ENCODE assay signal across 11 cellular contexts in genomic region chr7:142807855-142808460, GRCh38. TPM values are rescaled to one million over a fixed set of nuclear protein-coding genes. Genes with fewer than 3 reads are reported as not detected.
DNase-seq lines count a peak whose midpoint lies in the region; ATAC-seq and TF ChIP-seq lines count a peak whose summit lies in the region.
"Had no signal": no experiment of that assay in that cellular context is flagged by ENCODE, and none has a peak within 500 bp of the region (broad histone marks: within the 10 kb centered on the region; RNA-seq: fewer than 3 reads in every experiment).

No MANE protein-coding gene starts in this region.

- H3K27me3 ChIP-seq in colonic mucosa (no peaks in the 10 kb centered on the region), upper lobe of left lung (no peaks in the 10 kb centered on the region)

- peak; percentile 57 for DNase-seq in activated naive CD4-positive, alpha-beta T cell treated with Interleukin-2 at 50 U/mL for 16 hours
- DNase-seq in activated naive CD4-positive, alpha-beta T cell (lab: John Stamatoyannopoulos, UW), result no peak
- DNase-seq in RPMI7951 (ENCODE audit: low read depth) (peak; percentile 56), colonic mucosa (no peak), upper lobe of left lung (no peak), endothelial cell (ENCODE audit: low spot score) (no peak), DMS53 treated with DMSO at 0.1 percent for 48 hours (lab: John Stamatoyannopoulos, UW; ENCODE audit: unreplicated experiment) (no peak), Right ventricle myocardium superior (no peak)
- DNase-seq: NCI-H1092 treated with DMSO at 0.1 percent for 48 hours had no signal

- TF ChIP-seq CTCF in colonic mucosa (IDR thresholded peaks at IDR 0.05) (no peak), upper lobe of left lung (IDR thresholded peaks at IDR 0.05) (no peak), endothelial cell (IDR thresholded peaks at IDR 0.05; ENCODE audit: unreplicated experiment) (no peak)

- H3K4me1 ChIP-seq in colonic mucosa (no peaks in the 10 kb centered on the region), upper lobe of left lung (no peaks in the 10 kb centered on the region)

- H3K27ac Mint-ChIP-seq in endothelial cell (ENCODE audit: unreplicated experiment), result no peak overlapping the region

- no peak for TF ChIP-seq POLR2A in upper lobe of left lung (IDR thresholded peaks at IDR 0.05)

- H3K36me3 ChIP-seq in colonic mucosa (no peaks in the 10 kb centered on the region), upper lobe of left lung (no peaks in the 10 kb centered on the region)

- H3K4me1 Mint-ChIP-seq in endothelial cell (ENCODE audit: unreplicated experiment), result no peaks in the 10 kb centered on the region

- H3K9me3 ChIP-seq in colonic mucosa, result no peaks in the 10 kb centered on the region
- no peaks in the 10 kb centered on the region for H3K9me3 ChIP-seq in upper lobe of left lung

- H3K27ac ChIP-seq in colonic mucosa (peak overlapping the region; percentile 63), upper lobe of left lung (peak overlapping the region; percentile 2 to 61 (median 40))

- H3K36me3 Mint-ChIP-seq in endothelial cell (ENCODE audit: low read depth, unreplicated experiment), result no peaks in the 10 kb centered on the region

- TF ChIP-seq EP300 in upper lobe of left lung (IDR thresholded peaks at IDR 0.05), result no peak

- 54 to 67% methylated on average over 3 of the region's 3 CpGs for WGBS in upper lobe of left lung, 2 donors

- H3K9ac ChIP-seq in colonic mucosa (ENCODE audit: low read depth in 2 of 2, low read length in 2 of 2), result no peak overlapping the region

- intact Hi-C loops in colonic mucosa (cut with DNase I) (no loop called here), Right ventricle myocardium superior (cut with DNase I) (no loop called here)

- no peak for ATAC-seq in upper lobe of left lung (ENCODE audit: low FRiP score in 2 of 2)
- no peak for ATAC-seq in Right ventricle myocardium superior (ENCODE audit: poor library complexity)

- peaks cover 6% of the 10 kb centered on the region for H3K27me3 Mint-ChIP-seq in endothelial cell (ENCODE audit: unreplicated experiment)

- H3K4me3 Mint-ChIP-seq in endothelial cell (ENCODE audit: unreplicated experiment), result no peak overlapping the region

- no peaks in the 10 kb centered on the region for H3K9me3 Mint-ChIP-seq in endothelial cell (ENCODE audit: unreplicated experiment)

- no peak overlapping the region for H3K4me3 ChIP-seq in colonic mucosa
- no peak overlapping the region for H3K4me3 ChIP-seq in upper lobe of left lung

RNA-seq across cellular contexts. Expression of gene PRSS2, which starts 37.2 kb away (rescaled TPM):
- not detected in 2 replicates for total RNA-seq in RPMI7951 (2014; rRNA removed; shearing (Covaris generic))
- 100 to 1,000 TPM in 1 of 2 donors, not detected in 1; 105 TPM for total RNA-seq in colonic mucosa
- 10 to 100 TPM in 2 of 6 donors, not detected in 4; 34.2 to 64.5 TPM for total RNA-seq in upper lobe of left lung
- 2.0 TPM for total RNA-seq in endothelial cell (ENCODE audit: unreplicated experiment)
- not detected for total RNA-seq in Right ventricle myocardium superior
- total RNA-seq: fibroblast of lung, temporal lobe had no signal

RNA-seq across cellular contexts. Expression of gene EPHB6, which starts 46.9 kb away (rescaled TPM):
- not detected in 2 replicates for total RNA-seq in RPMI7951 (2014; rRNA removed; shearing (Covaris generic))
- total RNA-seq in colonic mucosa (1 to 10 TPM; 1.5 to 2.3 TPM), upper lobe of left lung (10 to 100 TPM in 3 of 6 donors, 1 to 10 TPM in 3; 5.7 to 34.6 (median 10.0) TPM), endothelial cell (ENCODE audit: unreplicated experiment) (3.8 TPM), Right ventricle myocardium superior (2.6 TPM)

RNA-seq across cellular contexts. Expression of gene PRSS1, which starts 58.7 kb away (rescaled TPM):
- not detected in 2 replicates for total RNA-seq in RPMI7951 (2014; rRNA removed; shearing (Covaris generic))
- 10 to 100 TPM in 1 of 2 donors, not detected in 1; 41.2 TPM for total RNA-seq in colonic mucosa
- total RNA-seq in upper lobe of left lung, result 10 to 100 TPM in 1 of 6 donors, 1 to 10 TPM in 1, not detected in 4; 9.8 to 20.6 TPM
- total RNA-seq in endothelial cell (ENCODE audit: unreplicated experiment), result 0.82 TPM
- not detected for total RNA-seq in Right ventricle myocardium superior
- total RNA-seq: fibroblast of lung, temporal lobe had no signal

Comparison
In these comparisons a context has a peak if more than half of its experiments do, and no peak if none do; other contexts are left out.
1. DNase-seq: peak in activated naive CD4-positive, alpha-beta T cell treated with Interleukin-2 at 50 U/mL for 16 hours (single experiment) and RPMI7951 (single experiment); none in activated naive CD4-positive, alpha-beta T cell (0 of 4), colonic mucosa (single experiment), upper lobe of left lung (0 of 2), endothelial cell (single experiment), DMS53 treated with DMSO at 0.1 percent for 48 hours (single experiment) and Right ventricle myocardium superior (single experiment).